In the genomic region with DNA sequence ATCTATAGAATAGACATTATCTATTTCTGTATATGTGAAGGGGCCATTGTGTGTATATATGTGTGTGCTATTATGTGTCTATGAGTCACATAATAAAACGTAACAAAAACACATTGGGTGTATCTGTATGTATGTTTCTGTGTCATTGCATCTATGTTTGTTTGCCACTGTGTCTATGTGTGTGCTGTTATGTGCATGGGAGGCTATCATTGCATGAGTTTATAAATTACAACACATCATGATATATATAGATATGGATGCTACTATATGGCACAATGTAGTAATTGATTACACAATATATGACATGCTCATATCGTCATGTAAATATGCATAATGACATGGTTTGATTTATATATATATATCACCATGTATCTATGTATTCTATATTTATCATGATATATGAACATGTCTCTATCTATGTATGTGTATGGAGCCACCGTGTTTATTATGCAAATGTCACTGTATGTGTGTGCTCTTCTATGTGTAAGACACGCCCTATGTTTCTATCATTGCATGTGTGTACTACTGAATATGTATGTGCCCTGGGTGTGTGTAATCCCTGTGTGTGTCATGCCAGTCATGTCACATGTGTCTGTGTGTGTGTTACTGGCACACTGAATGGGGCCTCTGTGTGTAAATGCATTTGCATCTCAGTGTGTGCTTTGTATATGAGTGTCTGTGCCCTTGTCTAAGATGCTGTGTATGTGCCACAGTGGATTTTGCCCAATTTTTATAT, we compare ENCODE assay signal across 1 cellular context.
TF ChIP-seq lines count a peak whose summit lies in the region.

No MANE protein-coding gene starts in this region.

TF ChIP-seq in K562, 482 proteins besides CTCF, POLR2A, EP300 and RAD21 (continued from another document and continues in another):
- TF ChIP-seq, protein P1, sequence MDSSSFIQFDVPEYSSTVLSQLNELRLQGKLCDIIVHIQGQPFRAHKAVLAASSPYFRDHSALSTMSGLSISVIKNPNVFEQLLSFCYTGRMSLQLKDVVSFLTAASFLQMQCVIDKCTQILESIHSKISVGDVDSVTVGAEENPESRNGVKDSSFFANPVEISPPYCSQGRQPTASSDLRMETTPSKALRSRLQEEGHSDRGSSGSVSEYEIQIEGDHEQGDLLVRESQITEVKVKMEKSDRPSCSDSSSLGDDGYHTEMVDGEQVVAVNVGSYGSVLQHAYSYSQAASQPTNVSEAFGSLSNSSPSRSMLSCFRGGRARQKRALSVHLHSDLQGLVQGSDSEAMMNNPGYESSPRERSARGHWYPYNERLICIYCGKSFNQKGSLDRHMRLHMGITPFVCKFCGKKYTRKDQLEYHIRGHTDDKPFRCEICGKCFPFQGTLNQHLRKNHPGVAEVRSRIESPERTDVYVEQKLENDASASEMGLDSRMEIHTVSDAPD (CRISPR knock-in tag; IDR thresholded peaks at IDR 0.05) = no peak
- peak; percentile 37 for TF ChIP-seq PTBP1 (IDR thresholded peaks at IDR 0.05; ENCODE audit: low read depth, low read length)
- TF ChIP-seq, protein P2, sequence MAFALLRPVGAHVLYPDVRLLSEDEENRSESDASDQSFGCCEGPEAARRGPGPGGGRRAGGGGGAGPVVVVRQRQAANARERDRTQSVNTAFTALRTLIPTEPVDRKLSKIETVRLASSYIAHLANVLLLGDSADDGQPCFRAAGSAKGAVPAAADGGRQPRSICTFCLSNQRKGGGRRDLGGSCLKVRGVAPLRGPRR (CRISPR knock-in tag; IDR thresholded peaks at IDR 0.05) = no peak
- TF ChIP-seq KDM4B (IDR thresholded peaks at IDR 0.05; ENCODE audit: borderline replicate concordance in 2 of 2, low read depth in 1 of 2) = no peak
- TF ChIP-seq, protein P3, sequence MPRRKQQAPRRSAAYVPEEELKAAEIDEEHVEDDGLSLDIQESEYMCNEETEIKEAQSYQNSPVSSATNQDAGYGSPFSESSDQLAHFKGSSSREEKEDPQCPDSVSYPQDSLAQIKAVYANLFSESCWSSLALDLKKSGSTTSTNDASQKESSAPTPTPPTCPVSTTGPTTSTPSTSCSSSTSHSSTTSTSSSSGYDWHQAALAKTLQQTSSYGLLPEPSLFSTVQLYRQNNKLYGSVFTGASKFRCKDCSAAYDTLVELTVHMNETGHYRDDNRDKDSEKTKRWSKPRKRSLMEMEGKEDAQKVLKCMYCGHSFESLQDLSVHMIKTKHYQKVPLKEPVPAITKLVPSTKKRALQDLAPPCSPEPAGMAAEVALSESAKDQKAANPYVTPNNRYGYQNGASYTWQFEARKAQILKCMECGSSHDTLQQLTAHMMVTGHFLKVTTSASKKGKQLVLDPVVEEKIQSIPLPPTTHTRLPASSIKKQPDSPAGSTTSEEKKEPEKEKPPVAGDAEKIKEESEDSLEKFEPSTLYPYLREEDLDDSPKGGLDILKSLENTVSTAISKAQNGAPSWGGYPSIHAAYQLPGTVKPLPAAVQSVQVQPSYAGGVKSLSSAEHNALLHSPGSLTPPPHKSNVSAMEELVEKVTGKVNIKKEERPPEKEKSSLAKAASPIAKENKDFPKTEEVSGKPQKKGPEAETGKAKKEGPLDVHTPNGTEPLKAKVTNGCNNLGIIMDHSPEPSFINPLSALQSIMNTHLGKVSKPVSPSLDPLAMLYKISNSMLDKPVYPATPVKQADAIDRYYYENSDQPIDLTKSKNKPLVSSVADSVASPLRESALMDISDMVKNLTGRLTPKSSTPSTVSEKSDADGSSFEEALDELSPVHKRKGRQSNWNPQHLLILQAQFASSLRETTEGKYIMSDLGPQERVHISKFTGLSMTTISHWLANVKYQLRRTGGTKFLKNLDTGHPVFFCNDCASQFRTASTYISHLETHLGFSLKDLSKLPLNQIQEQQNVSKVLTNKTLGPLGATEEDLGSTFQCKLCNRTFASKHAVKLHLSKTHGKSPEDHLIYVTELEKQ (CRISPR knock-in tag; IDR thresholded peaks at IDR 0.05) = no peak
- TF ChIP-seq RFX7 (CRISPR knock-in tag; IDR thresholded peaks at IDR 0.05) = peak; percentile 85
- TF ChIP-seq, protein P4, sequence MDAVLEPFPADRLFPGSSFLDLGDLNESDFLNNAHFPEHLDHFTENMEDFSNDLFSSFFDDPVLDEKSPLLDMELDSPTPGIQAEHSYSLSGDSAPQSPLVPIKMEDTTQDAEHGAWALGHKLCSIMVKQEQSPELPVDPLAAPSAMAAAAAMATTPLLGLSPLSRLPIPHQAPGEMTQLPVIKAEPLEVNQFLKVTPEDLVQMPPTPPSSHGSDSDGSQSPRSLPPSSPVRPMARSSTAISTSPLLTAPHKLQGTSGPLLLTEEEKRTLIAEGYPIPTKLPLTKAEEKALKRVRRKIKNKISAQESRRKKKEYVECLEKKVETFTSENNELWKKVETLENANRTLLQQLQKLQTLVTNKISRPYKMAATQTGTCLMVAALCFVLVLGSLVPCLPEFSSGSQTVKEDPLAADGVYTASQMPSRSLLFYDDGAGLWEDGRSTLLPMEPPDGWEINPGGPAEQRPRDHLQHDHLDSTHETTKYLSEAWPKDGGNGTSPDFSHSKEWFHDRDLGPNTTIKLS (IDR thresholded peaks at IDR 0.05; ENCODE audit: borderline replicate concordance, low read depth) = no peak; the same call in 1 of the 2 replicates
- TF ChIP-seq BRCA1 (IDR thresholded peaks at IDR 0.05) = no peak
- no peak for TF ChIP-seq BRCA1 (CRISPR knock-in tag; IDR thresholded peaks at IDR 0.05)
- no peak for TF ChIP-seq ZNF140 (CRISPR knock-in tag; IDR thresholded peaks at IDR 0.05)
- no peak; the same call in 1 of the 2 replicates for TF ChIP-seq NFATC3 (IDR thresholded peaks at IDR 0.05)
- no peak for TF ChIP-seq GTF2A2 (tag; IDR thresholded peaks at IDR 0.05)
- TF ChIP-seq HDAC2 (IDR thresholded peaks at IDR 0.05) = no peak
- TF ChIP-seq NELFE (IDR thresholded peaks at IDR 0.05; ENCODE audit: insufficient read depth, insufficient read length) = no peak
- TF ChIP-seq ZNF133 (CRISPR knock-in tag; IDR thresholded peaks at IDR 0.05) = no peak
- TF ChIP-seq NBN (IDR thresholded peaks at IDR 0.05; ENCODE audit: low read depth) = no peak
- TF ChIP-seq ETV5 (CRISPR knock-in tag; IDR thresholded peaks at IDR 0.05; ENCODE audit: low read depth) = no peak
- TF ChIP-seq XRCC3 (IDR thresholded peaks at IDR 0.05) = no peak
- TF ChIP-seq ZNF3 (CRISPR knock-in tag; IDR thresholded peaks at IDR 0.05) = no peak
- TF ChIP-seq, protein P5, sequence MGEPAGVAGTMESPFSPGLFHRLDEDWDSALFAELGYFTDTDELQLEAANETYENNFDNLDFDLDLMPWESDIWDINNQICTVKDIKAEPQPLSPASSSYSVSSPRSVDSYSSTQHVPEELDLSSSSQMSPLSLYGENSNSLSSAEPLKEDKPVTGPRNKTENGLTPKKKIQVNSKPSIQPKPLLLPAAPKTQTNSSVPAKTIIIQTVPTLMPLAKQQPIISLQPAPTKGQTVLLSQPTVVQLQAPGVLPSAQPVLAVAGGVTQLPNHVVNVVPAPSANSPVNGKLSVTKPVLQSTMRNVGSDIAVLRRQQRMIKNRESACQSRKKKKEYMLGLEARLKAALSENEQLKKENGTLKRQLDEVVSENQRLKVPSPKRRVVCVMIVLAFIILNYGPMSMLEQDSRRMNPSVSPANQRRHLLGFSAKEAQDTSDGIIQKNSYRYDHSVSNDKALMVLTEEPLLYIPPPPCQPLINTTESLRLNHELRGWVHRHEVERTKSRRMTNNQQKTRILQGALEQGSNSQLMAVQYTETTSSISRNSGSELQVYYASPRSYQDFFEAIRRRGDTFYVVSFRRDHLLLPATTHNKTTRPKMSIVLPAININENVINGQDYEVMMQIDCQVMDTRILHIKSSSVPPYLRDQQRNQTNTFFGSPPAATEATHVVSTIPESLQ (CRISPR knock-in tag; IDR thresholded peaks at IDR 0.05) = no peak; the same call in 1 of the 2 replicates
- no peak for TF ChIP-seq ZNF589 (CRISPR knock-in tag; IDR thresholded peaks at IDR 0.05; ENCODE audit: low read depth)
- TF ChIP-seq ZNF124 (CRISPR knock-in tag; IDR thresholded peaks at IDR 0.05) = no peak
- no peak for TF ChIP-seq CBFA2T3 (IDR thresholded peaks at IDR 0.05)
- TF ChIP-seq ZBTB8A (IDR thresholded peaks at IDR 0.05; ENCODE audit: partially characterized antibody) = no peak
- no peak for TF ChIP-seq CBX5 (IDR thresholded peaks at IDR 0.05; ENCODE audit: borderline replicate concordance, low read depth)
- TF ChIP-seq, protein P6, sequence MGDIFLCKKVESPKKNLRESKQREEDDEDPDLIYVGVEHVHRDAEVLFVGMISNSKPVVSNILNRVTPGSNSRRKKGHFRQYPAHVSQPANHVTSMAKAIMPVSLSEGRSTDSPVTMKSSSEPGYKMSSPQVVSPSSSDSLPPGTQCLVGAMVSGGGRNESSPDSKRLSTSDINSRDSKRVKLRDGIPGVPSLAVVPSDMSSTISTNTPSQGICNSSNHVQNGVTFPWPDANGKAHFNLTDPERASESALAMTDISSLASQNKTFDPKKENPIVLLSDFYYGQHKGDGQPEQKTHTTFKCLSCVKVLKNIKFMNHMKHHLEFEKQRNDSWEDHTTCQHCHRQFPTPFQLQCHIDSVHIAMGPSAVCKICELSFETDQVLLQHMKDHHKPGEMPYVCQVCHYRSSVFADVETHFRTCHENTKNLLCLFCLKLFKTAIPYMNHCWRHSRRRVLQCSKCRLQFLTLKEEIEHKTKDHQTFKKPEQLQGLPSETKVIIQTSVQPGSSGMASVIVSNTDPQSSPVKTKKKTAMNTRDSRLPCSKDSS (IDR thresholded peaks at IDR 0.05; ENCODE audit: low read depth, partially characterized antibody) = no peak
- no peak for TF ChIP-seq PRMT5 (CRISPR knock-in tag; IDR thresholded peaks at IDR 0.05)
- TF ChIP-seq ZNF436 (CRISPR knock-in tag; IDR thresholded peaks at IDR 0.05) = no peak
- no peak for TF ChIP-seq L3MBTL2 (IDR thresholded peaks at IDR 0.05)
- TF ChIP-seq ZNF12 (CRISPR knock-in tag; IDR thresholded peaks at IDR 0.05) = no peak
- TF ChIP-seq, protein P7, sequence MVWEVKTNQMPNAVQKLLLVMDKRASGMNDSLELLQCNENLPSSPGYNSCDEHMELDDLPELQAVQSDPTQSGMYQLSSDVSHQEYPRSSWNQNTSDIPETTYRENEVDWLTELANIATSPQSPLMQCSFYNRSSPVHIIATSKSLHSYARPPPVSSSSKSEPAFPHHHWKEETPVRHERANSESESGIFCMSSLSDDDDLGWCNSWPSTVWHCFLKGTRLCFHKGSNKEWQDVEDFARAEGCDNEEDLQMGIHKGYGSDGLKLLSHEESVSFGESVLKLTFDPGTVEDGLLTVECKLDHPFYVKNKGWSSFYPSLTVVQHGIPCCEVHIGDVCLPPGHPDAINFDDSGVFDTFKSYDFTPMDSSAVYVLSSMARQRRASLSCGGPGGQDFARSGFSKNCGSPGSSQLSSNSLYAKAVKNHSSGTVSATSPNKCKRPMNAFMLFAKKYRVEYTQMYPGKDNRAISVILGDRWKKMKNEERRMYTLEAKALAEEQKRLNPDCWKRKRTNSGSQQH (CRISPR knock-in tag; IDR thresholded peaks at IDR 0.05) = peak; percentile 74; the same call in 1 of the 2 replicates
- TF ChIP-seq CREBBP (IDR thresholded peaks at IDR 0.05; ENCODE audit: low read depth, low read length) = no peak
- TF ChIP-seq YY1 (IDR thresholded peaks at IDR 0.05; ENCODE audit: borderline replicate concordance in 1 of 3, control insufficient read depth in 1 of 3, extremely low read depth in 1 of 3, insufficient read depth in 3 of 3, insufficient read length in 1 of 3, insufficient replicate concordance in 2 of 3, low read depth in 1 of 3, low read length in 2 of 3) = peak in 1 of 3 experiments; percentile 5
- TF ChIP-seq, protein P8, sequence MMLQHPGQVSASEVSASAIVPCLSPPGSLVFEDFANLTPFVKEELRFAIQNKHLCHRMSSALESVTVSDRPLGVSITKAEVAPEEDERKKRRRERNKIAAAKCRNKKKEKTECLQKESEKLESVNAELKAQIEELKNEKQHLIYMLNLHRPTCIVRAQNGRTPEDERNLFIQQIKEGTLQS (IDR thresholded peaks at IDR 0.05) = peak; percentile 55; the same call in 1 of the 2 replicates
- TF ChIP-seq, protein P8 (CRISPR knock-in tag; conservative IDR thresholded peaks at IDR 0.05) = no peak; the same call in 1 of the 2 replicates
- TF ChIP-seq NFRKB (IDR thresholded peaks at IDR 0.05; ENCODE audit: low read depth) = 0 out of 2 replicates have a peak, but pooled peaks have one; percentile 53
- no peak for TF ChIP-seq FOS (IDR thresholded peaks at IDR 0.05; ENCODE audit: extremely low read depth, insufficient read length)
- TF ChIP-seq ARNT (IDR thresholded peaks at IDR 0.05) = peak in 1 of 2 experiments; percentile 68; a peak in 2 of 4 replicates
- TF ChIP-seq, protein P9, sequence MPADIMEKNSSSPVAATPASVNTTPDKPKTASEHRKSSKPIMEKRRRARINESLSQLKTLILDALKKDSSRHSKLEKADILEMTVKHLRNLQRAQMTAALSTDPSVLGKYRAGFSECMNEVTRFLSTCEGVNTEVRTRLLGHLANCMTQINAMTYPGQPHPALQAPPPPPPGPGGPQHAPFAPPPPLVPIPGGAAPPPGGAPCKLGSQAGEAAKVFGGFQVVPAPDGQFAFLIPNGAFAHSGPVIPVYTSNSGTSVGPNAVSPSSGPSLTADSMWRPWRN (IDR thresholded peaks at IDR 0.05; ENCODE audit: low read depth) = no peak
- TF ChIP-seq, protein P10, sequence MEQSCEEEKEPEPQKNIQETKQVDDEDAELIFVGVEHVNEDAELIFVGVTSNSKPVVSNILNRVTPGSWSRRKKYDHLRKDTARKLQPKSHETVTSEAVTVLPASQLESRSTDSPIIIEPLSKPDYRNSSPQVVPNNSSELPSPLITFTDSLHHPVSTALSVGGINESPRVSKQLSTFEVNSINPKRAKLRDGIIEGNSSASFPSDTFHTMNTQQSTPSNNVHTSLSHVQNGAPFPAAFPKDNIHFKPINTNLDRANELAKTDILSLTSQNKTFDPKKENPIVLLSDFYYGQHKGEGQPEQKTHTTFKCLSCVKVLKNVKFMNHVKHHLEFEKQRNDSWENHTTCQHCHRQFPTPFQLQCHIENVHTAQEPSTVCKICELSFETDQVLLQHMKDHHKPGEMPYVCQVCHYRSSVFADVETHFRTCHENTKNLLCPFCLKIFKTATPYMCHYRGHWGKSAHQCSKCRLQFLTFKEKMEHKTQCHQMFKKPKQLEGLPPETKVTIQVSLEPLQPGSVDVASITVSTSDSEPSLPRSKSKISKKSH (CRISPR knock-in tag; IDR thresholded peaks at IDR 0.05) = peak; percentile 67; the same call in 1 of the 2 replicates
- TF ChIP-seq, protein P11, sequence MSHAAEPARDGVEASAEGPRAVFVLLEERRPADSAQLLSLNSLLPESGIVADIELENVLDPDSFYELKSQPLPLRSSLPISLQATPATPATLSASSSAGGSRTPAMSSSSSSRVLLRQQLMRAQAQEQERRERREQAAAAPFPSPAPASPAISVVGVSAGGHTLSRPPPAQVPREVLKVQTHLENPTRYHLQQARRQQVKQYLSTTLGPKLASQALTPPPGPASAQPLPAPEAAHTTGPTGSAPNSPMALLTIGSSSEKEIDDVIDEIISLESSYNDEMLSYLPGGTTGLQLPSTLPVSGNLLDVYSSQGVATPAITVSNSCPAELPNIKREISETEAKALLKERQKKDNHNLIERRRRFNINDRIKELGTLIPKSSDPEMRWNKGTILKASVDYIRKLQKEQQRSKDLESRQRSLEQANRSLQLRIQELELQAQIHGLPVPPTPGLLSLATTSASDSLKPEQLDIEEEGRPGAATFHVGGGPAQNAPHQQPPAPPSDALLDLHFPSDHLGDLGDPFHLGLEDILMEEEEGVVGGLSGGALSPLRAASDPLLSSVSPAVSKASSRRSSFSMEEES (CRISPR knock-in tag; IDR thresholded peaks at IDR 0.05) = no peak
- peak; percentile 99 for TF ChIP-seq CEBPB (tag; IDR thresholded peaks at IDR 0.05)
- no peak for TF ChIP-seq HSF4 (CRISPR knock-in tag; IDR thresholded peaks at IDR 0.05; ENCODE audit: borderline replicate concordance)
